ENCODE assay signal across 10 cellular contexts in the genomic region with DNA sequence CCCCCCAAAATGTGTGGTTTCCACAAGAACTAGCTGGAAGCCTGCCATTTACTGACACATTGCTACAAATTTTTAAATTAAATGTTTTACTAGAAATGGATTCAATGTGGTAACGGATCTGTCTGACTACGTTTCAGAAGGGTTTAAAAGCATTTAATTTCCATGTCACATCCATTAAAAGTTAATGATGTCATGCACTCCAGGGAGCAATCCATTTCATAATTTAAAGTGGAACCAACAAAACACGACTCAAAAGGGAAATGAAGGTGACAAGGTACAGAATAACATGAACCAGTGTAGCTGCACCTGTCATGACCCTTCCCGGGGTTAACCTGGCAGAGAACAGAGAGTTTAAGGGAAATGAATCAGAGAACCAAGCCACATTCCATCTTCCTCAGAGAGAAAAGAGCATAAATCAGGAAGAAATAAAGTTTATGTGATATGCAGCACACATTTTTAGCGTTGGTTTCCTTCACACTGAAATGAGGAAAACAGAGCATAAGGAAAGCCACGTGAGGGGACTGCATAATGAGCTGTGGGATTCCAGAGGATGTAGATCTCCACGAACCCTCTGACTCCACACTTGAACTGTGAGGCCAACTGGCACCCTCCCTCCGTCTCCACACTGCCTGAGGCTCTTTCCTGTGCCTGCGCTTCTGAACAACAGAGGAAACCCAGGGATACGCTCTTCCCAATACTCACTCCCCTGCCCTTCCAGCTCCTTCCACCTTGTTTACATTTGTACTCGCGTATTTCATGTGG.
A peak's percentile ranks its signal among the peaks of the same experiment; 100 is the strongest.
DNase-seq lines count a peak whose midpoint lies in the region; ATAC-seq and TF ChIP-seq lines count a peak whose summit lies in the region.
"Had no signal": no experiment of that assay in that cellular context is flagged by ENCODE, and none has a peak within 500 bp of the region (broad histone marks: within the 10 kb centered on the region; RNA-seq: fewer than 3 reads in every experiment).

No MANE protein-coding gene starts in this region.

- H3K4me1 Mint-ChIP-seq in neural progenitor cell: no peaks in the 10 kb centered on the region

- no peak overlapping the region for H3K4me3 Mint-ChIP-seq in neural progenitor cell

- H3F3A ChIP-seq in neural progenitor cell (ENCODE audit: low read depth): no peaks in the 10 kb centered on the region

- no peaks in the 10 kb centered on the region for H3K36me3 ChIP-seq in neural progenitor cell

- no peaks in the 10 kb centered on the region for H3K9me3 ChIP-seq in neural progenitor cell (ENCODE audit: low read depth)

- H3K4me1 ChIP-seq in neural progenitor cell: no peaks in the 10 kb centered on the region

- no peaks in the 10 kb centered on the region for H4K20me1 ChIP-seq in neural progenitor cell (ENCODE audit: low read depth)

- H3K9ac ChIP-seq in neural progenitor cell: no peak overlapping the region

- H3K4me2 ChIP-seq in neural progenitor cell: no peak overlapping the region

- peak overlapping the region; percentile 21 for H2AFZ ChIP-seq in neural progenitor cell (replicated peaks)

- ATAC-seq in HG02981 (IDR thresholded peaks at IDR 0.05; ENCODE audit: unreplicated experiment): no peak
- ATAC-seq in GM19452 (IDR thresholded peaks at IDR 0.05; ENCODE audit: unreplicated experiment): no peak

- no peak overlapping the region for H3K27ac ChIP-seq in neural progenitor cell

- no peaks in the 10 kb centered on the region for H3K36me3 Mint-ChIP-seq in neural progenitor cell

- H3K27me3 ChIP-seq in neural progenitor cell: no peaks in the 10 kb centered on the region

- no peak overlapping the region for H3K27ac Mint-ChIP-seq in neural progenitor cell

- H3K79me2 ChIP-seq in neural progenitor cell (ENCODE audit: low read depth): no peaks in the 10 kb centered on the region

- H3K9me3 Mint-ChIP-seq in neural progenitor cell: peaks cover 2% of the 10 kb centered on the region

- TF ChIP-seq CTCF in fibroblast of mammary gland (conservative IDR thresholded peaks at IDR 0.05; ENCODE audit: control insufficient read depth, insufficient read depth, low read depth, low read length) (no peak), neural progenitor cell (IDR thresholded peaks at IDR 0.05) (no peak)

- peak; percentile 84 for DNase-seq in EH (ENCODE audit: low read depth)
- peak; percentile 46 for DNase-seq in NCI-H345 treated with DMSO at 0.1 percent for 48 hours (lab: John Stamatoyannopoulos, UW; ENCODE audit: unreplicated experiment)
- peak; percentile 52 for DNase-seq in fibroblast of mammary gland (ENCODE audit: low read depth)
- no peak for DNase-seq in neural progenitor cell (ENCODE audit: low spot score)
- no peak for DNase-seq in stimulated activated CD4-positive, alpha-beta T cell treated with anti-CD3 and anti-CD28 coated beads, Interleukin-2, amount 100 ng/mL, for 48 hours
- DNase-seq in KG1 (lab: John Stamatoyannopoulos, UW): no peak
- DNase-seq: central memory CD4-positive, alpha-beta T cell; occipital lobe had no signal

- no peaks in the 10 kb centered on the region for H3K27me3 Mint-ChIP-seq in neural progenitor cell (ENCODE audit: insufficient read depth, low read depth)

- H3K4me3 ChIP-seq in fibroblast of mammary gland (ENCODE audit: control insufficient read depth, low read depth, low read length): no peak overlapping the region
- no peak overlapping the region for H3K4me3 ChIP-seq in neural progenitor cell

Comparison
In these comparisons a context has a peak if more than half of its experiments do, and no peak if none do; other contexts are left out.
1. DNase-seq: peak in EH (single experiment), NCI-H345 treated with DMSO at 0.1 percent for 48 hours (single experiment) and fibroblast of mammary gland (single experiment); none in neural progenitor cell (single experiment), stimulated activated CD4-positive, alpha-beta T cell treated with anti-CD3 and anti-CD28 coated beads, Interleukin-2, amount 100 ng/mL, for 48 hours (0 of 2) and KG1 (single experiment).